ENCODE assay signal across 1 cellular context in the genomic region with DNA sequence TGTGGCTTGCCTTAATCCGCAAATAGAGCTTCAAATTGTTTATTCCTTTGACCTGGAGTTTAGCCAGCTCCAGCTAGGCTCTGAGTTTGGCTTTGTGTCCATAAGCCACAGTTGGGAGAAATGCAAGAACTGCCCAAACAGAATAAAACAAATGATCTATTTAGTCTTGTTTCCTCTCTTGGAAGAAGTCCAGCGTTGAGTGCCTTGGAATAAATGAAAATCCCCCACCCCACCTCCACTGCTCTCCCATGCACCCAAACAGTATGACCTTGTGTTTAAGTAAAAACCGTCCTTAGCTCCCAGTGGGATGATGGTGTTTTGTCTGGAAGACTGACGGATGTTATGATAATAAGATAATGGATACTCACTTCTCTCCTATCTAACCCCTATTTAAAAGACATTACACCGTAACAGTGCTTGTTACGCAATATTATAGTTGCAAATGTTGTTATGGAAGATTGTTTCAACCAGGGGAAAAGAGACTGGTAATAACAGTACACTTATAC.
TF ChIP-seq lines count a peak whose summit lies in the region.

No MANE protein-coding gene starts in this region.

TF ChIP-seq in H1, 55 proteins besides CTCF, POLR2A, EP300 and RAD21:
- TF ChIP-seq, protein P1, sequence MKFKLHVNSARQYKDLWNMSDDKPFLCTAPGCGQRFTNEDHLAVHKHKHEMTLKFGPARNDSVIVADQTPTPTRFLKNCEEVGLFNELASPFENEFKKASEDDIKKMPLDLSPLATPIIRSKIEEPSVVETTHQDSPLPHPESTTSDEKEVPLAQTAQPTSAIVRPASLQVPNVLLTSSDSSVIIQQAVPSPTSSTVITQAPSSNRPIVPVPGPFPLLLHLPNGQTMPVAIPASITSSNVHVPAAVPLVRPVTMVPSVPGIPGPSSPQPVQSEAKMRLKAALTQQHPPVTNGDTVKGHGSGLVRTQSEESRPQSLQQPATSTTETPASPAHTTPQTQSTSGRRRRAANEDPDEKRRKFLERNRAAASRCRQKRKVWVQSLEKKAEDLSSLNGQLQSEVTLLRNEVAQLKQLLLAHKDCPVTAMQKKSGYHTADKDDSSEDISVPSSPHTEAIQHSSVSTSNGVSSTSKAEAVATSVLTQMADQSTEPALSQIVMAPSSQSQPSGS (IDR thresholded peaks at IDR 0.05; ENCODE audit: low read length): no peak
- TF ChIP-seq RFX5 (IDR thresholded peaks at IDR 0.05; ENCODE audit: borderline replicate concordance, low read depth, low read length) (no peak), HDAC6 (IDR thresholded peaks at IDR 0.05; ENCODE audit: low read depth, low read length) (no peak), NRF1 (IDR thresholded peaks at IDR 0.05; ENCODE audit: low read depth, low read length) (no peak), CEBPB (IDR thresholded peaks at IDR 0.05; ENCODE audit: low read depth, low read length) (peak; percentile 69; the same call in 1 of the 2 replicates)
- TF ChIP-seq, protein P2, sequence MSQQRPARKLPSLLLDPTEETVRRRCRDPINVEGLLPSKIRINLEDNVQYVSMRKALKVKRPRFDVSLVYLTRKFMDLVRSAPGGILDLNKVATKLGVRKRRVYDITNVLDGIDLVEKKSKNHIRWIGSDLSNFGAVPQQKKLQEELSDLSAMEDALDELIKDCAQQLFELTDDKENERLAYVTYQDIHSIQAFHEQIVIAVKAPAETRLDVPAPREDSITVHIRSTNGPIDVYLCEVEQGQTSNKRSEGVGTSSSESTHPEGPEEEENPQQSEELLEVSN (IDR thresholded peaks at IDR 0.05): no peak
- TF ChIP-seq, protein P3, sequence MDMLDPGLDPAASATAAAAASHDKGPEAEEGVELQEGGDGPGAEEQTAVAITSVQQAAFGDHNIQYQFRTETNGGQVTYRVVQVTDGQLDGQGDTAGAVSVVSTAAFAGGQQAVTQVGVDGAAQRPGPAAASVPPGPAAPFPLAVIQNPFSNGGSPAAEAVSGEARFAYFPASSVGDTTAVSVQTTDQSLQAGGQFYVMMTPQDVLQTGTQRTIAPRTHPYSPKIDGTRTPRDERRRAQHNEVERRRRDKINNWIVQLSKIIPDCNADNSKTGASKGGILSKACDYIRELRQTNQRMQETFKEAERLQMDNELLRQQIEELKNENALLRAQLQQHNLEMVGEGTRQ (IDR thresholded peaks at IDR 0.05; ENCODE audit: low read length): no peak
